10 cellular contexts compared by ENCODE assay signal in genomic region chr1:207748737-207749528, GRCh38. TPM values are rescaled to one million over a fixed set of nuclear protein-coding genes. Genes with fewer than 3 reads are reported as not detected.
DNase-seq lines count a peak whose midpoint lies in the region; ATAC-seq and TF ChIP-seq lines count a peak whose summit lies in the region.
"Had no signal": no experiment of that assay in that cellular context is flagged by ENCODE, and none has a peak within 500 bp of the region (broad histone marks: within the 10 kb centered on the region; RNA-seq: fewer than 3 reads in every experiment).

No MANE protein-coding gene starts in this region.

- H3K4me3 ChIP-seq in retinal pigment epithelial cell (ENCODE audit: low read length): no peak overlapping the region
- no peak overlapping the region for H3K4me3 ChIP-seq in tibial nerve
- H3K4me3 ChIP-seq: pancreas had no signal

- no peak for ATAC-seq in activated T-cell treated with anti-CD3 and anti-CD28 coated beads, Interleukin-2, amount 50 U/mL, for 72 hours (replicated peaks in 1 of 2)
- ATAC-seq in HG03280 (IDR thresholded peaks at IDR 0.05; ENCODE audit: unreplicated experiment): no peak
- ATAC-seq: pancreas had no signal

- H3K4me1 Mint-ChIP-seq in activated T-cell treated with anti-CD3 and anti-CD28 coated beads, Interleukin-2, amount 50 U/mL, for 72 hours (ENCODE audit: low read depth): peaks cover 39% of the 10 kb centered on the region

- TF ChIP-seq CTCF in retinal pigment epithelial cell (conservative IDR thresholded peaks at IDR 0.05; ENCODE audit: low read depth, low read length): no peak
- TF ChIP-seq CTCF in tibial nerve (IDR thresholded peaks at IDR 0.05): no peak

- peak overlapping the region; percentile 37 to 43 for H3K4me3 Mint-ChIP-seq in activated T-cell treated with anti-CD3 and anti-CD28 coated beads, Interleukin-2, amount 50 U/mL, for 72 hours

- peaks cover 1 to 2% of the 10 kb centered on the region in 2 donors for H3K9me3 Mint-ChIP-seq in activated T-cell treated with anti-CD3 and anti-CD28 coated beads, Interleukin-2, amount 50 U/mL, for 72 hours

- H3K27ac Mint-ChIP-seq in activated T-cell treated with anti-CD3 and anti-CD28 coated beads, Interleukin-2, amount 50 U/mL, for 72 hours: no peak overlapping the region

- H3K27me3 Mint-ChIP-seq in activated T-cell treated with anti-CD3 and anti-CD28 coated beads, Interleukin-2, amount 50 U/mL, for 72 hours (ENCODE audit: low read depth): no peaks in the 10 kb centered on the region

- H3K9me3 ChIP-seq in tibial nerve: no peaks in the 10 kb centered on the region
- H3K9me3 ChIP-seq: pancreas had no signal

- peaks cover 0 to 2% of the 10 kb centered on the region in 2 donors for H3K36me3 Mint-ChIP-seq in activated T-cell treated with anti-CD3 and anti-CD28 coated beads, Interleukin-2, amount 50 U/mL, for 72 hours (ENCODE audit: insufficient read depth in 2 of 2)

- H3K27ac ChIP-seq in caudate nucleus (ENCODE audit: low read depth, low read length): no peak overlapping the region
- no peak overlapping the region for H3K27ac ChIP-seq in tibial nerve

- TF ChIP-seq EP300 in tibial nerve (IDR thresholded peaks at IDR 0.05): no peak

- 63 to 75% methylated on average over 2 of the region's 2 CpGs for WGBS in tibial nerve, 2 donors

- H3K27me3 ChIP-seq in tibial nerve: no peaks in the 10 kb centered on the region
- H3K27me3 ChIP-seq: pancreas had no signal

- no peak for DNase-seq in activated T-cell treated with anti-CD3 and anti-CD28 coated beads, Interleukin-2, amount 50 U/mL, for 72 hours
- DNase-seq in activated T-cell treated with anti-CD3 and anti-CD28 coated beads, Interleukin-2, amount 50 U/mL, for 48 hours: no peak
- DNase-seq in NCI-H2081 (lab: John Stamatoyannopoulos, UW) (peak; percentile 10 to 70), SKM-1 (lab: John Stamatoyannopoulos, UW; ENCODE audit: unreplicated experiment) (peak; percentile 39), retinal pigment epithelial cell (ENCODE audit: low read depth) (peak; percentile 52), caudate nucleus (lab: John Stamatoyannopoulos, UW) (no peak), tibial nerve (ENCODE audit: low spot score in 2 of 2) (no peak)
- DNase-seq: amygdala, pancreas had no signal

- TF ChIP-seq POLR2A in tibial nerve (IDR thresholded peaks at IDR 0.05): no peak

- no peaks in the 10 kb centered on the region for H3K36me3 ChIP-seq in tibial nerve
- H3K36me3 ChIP-seq: pancreas had no signal

- peaks cover 0 to 28% (median 9%) of the 10 kb centered on the region in 4 donors for H3K4me1 ChIP-seq in tibial nerve

RNA-seq across cellular contexts. Expression of gene CD46, which starts 2.9 kb away (rescaled TPM):
- 100 to 1,000 TPM; 108 to 120 TPM for total RNA-seq in activated T-cell treated with anti-CD3 and anti-CD28 coated beads, Interleukin-2, amount 50 U/mL, for 72 hours
- 100 to 1,000 TPM in 3 of 4 donors, 10 to 100 TPM in 1; 95.4 to 154 (median 133) TPM for total RNA-seq in tibial nerve

Comparison
In these comparisons a context has a peak if more than half of its experiments do, and no peak if none do; other contexts are left out.
1. DNase-seq: peak in NCI-H2081 (2 of 2), SKM-1 (single experiment) and retinal pigment epithelial cell (single experiment); none in activated T-cell treated with anti-CD3 and anti-CD28 coated beads, Interleukin-2, amount 50 U/mL, for 72 hours (0 of 2), activated T-cell treated with anti-CD3 and anti-CD28 coated beads, Interleukin-2, amount 50 U/mL, for 48 hours (0 of 2), caudate nucleus (0 of 61) and tibial nerve (0 of 2).